1 cellular context compared by ENCODE assay signal in the genomic region with DNA sequence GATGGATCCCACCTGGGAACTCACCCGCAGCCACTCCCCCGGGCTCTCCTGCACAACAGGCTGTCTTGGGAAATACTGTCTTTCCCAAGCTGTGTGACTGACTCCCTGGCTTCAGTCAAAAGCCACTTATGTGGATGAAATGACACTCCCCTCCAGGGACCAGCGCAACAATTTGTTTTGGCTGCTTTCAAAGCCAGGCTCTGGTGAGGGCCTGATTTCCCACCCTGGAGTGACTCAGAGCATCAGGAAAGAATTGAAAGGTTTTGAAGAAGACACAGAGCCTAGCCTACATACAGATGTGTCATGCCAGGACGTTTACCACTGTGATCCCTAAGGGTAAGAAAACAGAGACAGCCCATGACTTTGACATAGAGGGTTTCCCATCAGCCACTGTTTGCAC.
TF ChIP-seq lines count a peak whose summit lies in the region.

No MANE protein-coding gene starts in this region.

TF ChIP-seq in HEK293, 187 proteins besides CTCF, POLR2A, EP300 and RAD21 (continued from another document and continues in another):
- TF ChIP-seq ZNF280C (tag by site-specific recombination; IDR thresholded peaks at IDR 0.05) (no peak), HOXC10 (CRISPR knock-in tag; IDR thresholded peaks at IDR 0.05) (no peak), PRDM2 (tag by site-specific recombination; IDR thresholded peaks at IDR 0.05; ENCODE audit: borderline replicate concordance) (no peak), ZNF776 (tag by site-specific recombination; IDR thresholded peaks at IDR 0.05; ENCODE audit: borderline replicate concordance) (no peak), FEZF1 (tag by site-specific recombination; IDR thresholded peaks at IDR 0.05) (no peak), ZNF585B (tag by site-specific recombination; IDR thresholded peaks at IDR 0.05) (no peak), ZNF416 (tag by site-specific recombination; IDR thresholded peaks at IDR 0.05) (no peak), ZNF140 (tag by site-specific recombination; IDR thresholded peaks at IDR 0.05) (no peak), ZNF48 (tag by site-specific recombination; IDR thresholded peaks at IDR 0.05) (no peak), ZNF561 (tag by site-specific recombination; IDR thresholded peaks at IDR 0.05; ENCODE audit: borderline replicate concordance) (no peak), ZNF660 (tag by site-specific recombination; IDR thresholded peaks at IDR 0.05) (peak; percentile 98), ZNF426 (tag by site-specific recombination; IDR thresholded peaks at IDR 0.05) (no peak), ZNF514 (tag by site-specific recombination; IDR thresholded peaks at IDR 0.05) (no peak), GLIS2 (tag by site-specific recombination; IDR thresholded peaks at IDR 0.05) (no peak), ZNF76 (tag by site-specific recombination; IDR thresholded peaks at IDR 0.05; ENCODE audit: borderline replicate concordance, low read depth) (no peak), ZNF391 (tag by site-specific recombination; IDR thresholded peaks at IDR 0.05; ENCODE audit: borderline replicate concordance, low read depth) (no peak), ZIC2 (tag by site-specific recombination; IDR thresholded peaks at IDR 0.05) (peak; percentile 56), SP7 (tag by site-specific recombination; IDR thresholded peaks at IDR 0.05) (no peak), KLF17 (tag by site-specific recombination; IDR thresholded peaks at IDR 0.05) (0 out of 2 replicates have a peak, but pooled peaks have one; percentile 14), ZNF2 (tag by site-specific recombination; IDR thresholded peaks at IDR 0.05) (no peak), PRDM1 (tag by site-specific recombination; IDR thresholded peaks at IDR 0.05) (no peak), ZSCAN18 (tag by site-specific recombination; IDR thresholded peaks at IDR 0.05) (no peak), ZNF600 (tag by site-specific recombination; IDR thresholded peaks at IDR 0.05) (no peak), ZNF548 (tag by site-specific recombination; IDR thresholded peaks at IDR 0.05) (no peak), ZNF24 (tag by site-specific recombination; IDR thresholded peaks at IDR 0.05) (no peak), ZNF37A (tag by site-specific recombination; IDR thresholded peaks at IDR 0.05) (no peak), ZNF23 (tag by site-specific recombination; IDR thresholded peaks at IDR 0.05; ENCODE audit: borderline replicate concordance) (no peak), ZBTB48 (tag by site-specific recombination; IDR thresholded peaks at IDR 0.05) (peak; percentile 51; the same call in 1 of the 2 replicates), ZBTB8A (tag by site-specific recombination; IDR thresholded peaks at IDR 0.05) (no peak), ZNF521 (tag by site-specific recombination; IDR thresholded peaks at IDR 0.05) (no peak), ZBTB7A (tag by site-specific recombination; IDR thresholded peaks at IDR 0.05; ENCODE audit: low read depth) (no peak)
- TF ChIP-seq, protein P1, sequence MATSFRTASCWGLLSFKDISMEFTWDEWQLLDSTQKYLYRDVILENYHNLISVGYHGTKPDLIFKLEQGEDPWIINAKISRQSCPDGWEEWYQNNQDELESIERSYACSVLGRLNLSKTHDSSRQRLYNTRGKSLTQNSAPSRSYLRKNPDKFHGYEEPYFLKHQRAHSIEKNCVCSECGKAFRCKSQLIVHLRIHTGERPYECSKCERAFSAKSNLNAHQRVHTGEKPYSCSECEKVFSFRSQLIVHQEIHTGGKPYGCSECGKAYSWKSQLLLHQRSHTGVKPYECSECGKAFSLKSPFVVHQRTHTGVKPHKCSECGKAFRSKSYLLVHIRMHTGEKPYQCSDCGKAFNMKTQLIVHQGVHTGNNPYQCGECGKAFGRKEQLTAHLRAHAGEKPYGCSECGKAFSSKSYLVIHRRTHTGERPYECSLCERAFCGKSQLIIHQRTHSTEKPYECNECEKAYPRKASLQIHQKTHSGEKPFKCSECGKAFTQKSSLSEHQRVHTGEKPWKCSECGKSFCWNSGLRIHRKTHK (tag by site-specific recombination; IDR thresholded peaks at IDR 0.05), result no peak
- TF ChIP-seq, protein P2, sequence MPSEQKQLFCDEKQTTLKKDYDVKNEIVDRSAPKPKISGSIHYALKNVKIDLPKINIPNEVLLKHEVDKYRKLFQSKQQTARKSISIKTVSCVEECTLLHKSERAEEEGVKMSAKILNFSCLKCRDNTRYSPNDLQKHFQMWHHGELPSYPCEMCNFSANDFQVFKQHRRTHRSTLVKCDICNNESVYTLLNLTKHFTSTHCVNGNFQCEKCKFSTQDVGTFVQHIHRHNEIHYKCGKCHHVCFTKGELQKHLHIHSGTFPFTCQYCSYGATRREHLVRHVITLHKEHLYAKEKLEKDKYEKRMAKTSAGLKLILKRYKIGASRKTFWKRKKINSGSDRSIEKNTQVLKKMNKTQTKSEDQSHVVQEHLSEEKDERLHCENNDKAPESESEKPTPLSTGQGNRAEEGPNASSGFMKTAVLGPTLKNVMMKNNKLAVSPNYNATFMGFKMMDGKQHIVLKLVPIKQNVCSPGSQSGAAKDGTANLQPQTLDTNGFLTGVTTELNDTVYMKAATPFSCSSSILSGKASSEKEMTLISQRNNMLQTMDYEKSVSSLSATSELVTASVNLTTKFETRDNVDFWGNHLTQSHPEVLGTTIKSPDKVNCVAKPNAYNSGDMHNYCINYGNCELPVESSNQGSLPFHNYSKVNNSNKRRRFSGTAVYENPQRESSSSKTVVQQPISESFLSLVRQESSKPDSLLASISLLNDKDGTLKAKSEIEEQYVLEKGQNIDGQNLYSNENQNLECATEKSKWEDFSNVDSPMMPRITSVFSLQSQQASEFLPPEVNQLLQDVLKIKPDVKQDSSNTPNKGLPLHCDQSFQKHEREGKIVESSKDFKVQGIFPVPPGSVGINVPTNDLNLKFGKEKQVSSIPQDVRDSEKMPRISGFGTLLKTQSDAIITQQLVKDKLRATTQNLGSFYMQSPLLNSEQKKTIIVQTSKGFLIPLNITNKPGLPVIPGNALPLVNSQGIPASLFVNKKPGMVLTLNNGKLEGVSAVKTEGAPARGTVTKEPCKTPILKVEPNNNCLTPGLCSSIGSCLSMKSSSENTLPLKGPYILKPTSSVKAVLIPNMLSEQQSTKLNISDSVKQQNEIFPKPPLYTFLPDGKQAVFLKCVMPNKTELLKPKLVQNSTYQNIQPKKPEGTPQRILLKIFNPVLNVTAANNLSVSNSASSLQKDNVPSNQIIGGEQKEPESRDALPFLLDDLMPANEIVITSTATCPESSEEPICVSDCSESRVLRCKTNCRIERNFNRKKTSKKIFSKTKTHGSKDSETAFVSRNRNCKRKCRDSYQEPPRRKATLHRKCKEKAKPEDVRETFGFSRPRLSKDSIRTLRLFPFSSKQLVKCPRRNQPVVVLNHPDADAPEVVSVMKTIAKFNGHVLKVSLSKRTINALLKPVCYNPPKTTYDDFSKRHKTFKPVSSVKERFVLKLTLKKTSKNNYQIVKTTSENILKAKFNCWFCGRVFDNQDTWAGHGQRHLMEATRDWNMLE (tag by site-specific recombination; conservative IDR thresholded peaks at IDR 0.05; ENCODE audit: low read depth), result no peak
- TF ChIP-seq, protein P3, sequence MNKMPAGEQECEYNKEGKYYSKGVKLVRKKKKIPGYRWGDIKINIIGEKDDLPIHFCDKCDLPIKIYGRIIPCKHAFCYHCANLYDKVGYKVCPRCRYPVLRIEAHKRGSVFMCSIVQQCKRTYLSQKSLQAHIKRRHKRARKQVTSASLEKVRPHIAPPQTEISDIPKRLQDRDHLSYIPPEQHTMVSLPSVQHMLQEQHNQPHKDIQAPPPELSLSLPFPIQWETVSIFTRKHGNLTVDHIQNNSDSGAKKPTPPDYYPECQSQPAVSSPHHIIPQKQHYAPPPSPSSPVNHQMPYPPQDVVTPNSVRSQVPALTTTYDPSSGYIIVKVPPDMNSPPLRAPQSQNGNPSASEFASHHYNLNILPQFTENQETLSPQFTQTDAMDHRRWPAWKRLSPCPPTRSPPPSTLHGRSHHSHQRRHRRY (tag by site-specific recombination; IDR thresholded peaks at IDR 0.05), result no peak
- TF ChIP-seq, protein P4, sequence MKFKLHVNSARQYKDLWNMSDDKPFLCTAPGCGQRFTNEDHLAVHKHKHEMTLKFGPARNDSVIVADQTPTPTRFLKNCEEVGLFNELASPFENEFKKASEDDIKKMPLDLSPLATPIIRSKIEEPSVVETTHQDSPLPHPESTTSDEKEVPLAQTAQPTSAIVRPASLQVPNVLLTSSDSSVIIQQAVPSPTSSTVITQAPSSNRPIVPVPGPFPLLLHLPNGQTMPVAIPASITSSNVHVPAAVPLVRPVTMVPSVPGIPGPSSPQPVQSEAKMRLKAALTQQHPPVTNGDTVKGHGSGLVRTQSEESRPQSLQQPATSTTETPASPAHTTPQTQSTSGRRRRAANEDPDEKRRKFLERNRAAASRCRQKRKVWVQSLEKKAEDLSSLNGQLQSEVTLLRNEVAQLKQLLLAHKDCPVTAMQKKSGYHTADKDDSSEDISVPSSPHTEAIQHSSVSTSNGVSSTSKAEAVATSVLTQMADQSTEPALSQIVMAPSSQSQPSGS (tag by site-specific recombination; IDR thresholded peaks at IDR 0.05; ENCODE audit: low read depth), result no peak
- TF ChIP-seq, protein P5, sequence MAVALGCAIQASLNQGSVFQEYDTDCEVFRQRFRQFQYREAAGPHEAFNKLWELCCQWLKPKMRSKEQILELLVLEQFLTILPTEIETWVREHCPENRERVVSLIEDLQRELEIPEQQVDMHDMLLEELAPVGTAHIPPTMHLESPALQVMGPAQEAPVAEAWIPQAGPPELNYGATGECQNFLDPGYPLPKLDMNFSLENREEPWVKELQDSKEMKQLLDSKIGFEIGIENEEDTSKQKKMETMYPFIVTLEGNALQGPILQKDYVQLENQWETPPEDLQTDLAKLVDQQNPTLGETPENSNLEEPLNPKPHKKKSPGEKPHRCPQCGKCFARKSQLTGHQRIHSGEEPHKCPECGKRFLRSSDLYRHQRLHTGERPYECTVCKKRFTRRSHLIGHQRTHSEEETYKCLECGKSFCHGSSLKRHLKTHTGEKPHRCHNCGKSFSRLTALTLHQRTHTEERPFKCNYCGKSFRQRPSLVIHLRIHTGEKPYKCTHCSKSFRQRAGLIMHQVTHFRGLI (tag by site-specific recombination; IDR thresholded peaks at IDR 0.05), result no peak
